Comparison of ENCODE assay signal across 13 cellular contexts in the genomic region with DNA sequence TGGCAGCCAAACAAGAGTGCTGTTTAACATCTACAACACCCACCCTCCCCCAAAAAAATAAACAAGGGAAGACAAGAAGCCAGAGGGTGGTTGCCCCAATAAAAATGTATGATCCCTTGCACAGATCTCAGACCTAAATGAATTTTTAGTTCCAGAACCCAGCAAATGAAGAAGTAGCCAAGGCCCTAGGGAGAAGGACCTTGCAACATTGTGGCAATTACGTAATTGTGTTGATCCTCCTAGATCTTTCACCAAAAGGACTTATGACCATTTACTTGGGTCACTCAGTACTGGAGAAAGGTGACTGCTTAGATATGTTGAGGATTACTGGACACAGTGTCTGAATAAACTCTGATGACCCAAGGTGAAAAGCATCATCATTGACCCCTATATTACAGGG.
A peak's percentile ranks its signal among the peaks of the same experiment; 100 is the strongest.
DNase-seq lines count a peak whose midpoint lies in the region; ATAC-seq and TF ChIP-seq lines count a peak whose summit lies in the region.
"Had no signal": no experiment of that assay in that cellular context is flagged by ENCODE, and none has a peak within 500 bp of the region (broad histone marks: within the 10 kb centered on the region; RNA-seq: fewer than 3 reads in every experiment).

No MANE protein-coding gene starts in this region.

- H3K4me1 ChIP-seq in lower lobe of right lung = no peaks in the 10 kb centered on the region
- H3K4me1 ChIP-seq: Caco-2 had no signal

- H3K36me3 ChIP-seq in lower lobe of right lung = no peaks in the 10 kb centered on the region

- no peaks in the 10 kb centered on the region for H3K9me3 ChIP-seq in lower lobe of right lung
- H3K9me3 ChIP-seq: Caco-2 had no signal

- H3K27me3 ChIP-seq in HL-60 (ENCODE audit: insufficient read depth, poor library complexity, severe bottlenecking) = no peaks in the 10 kb centered on the region
- no peaks in the 10 kb centered on the region for H3K27me3 ChIP-seq in lower lobe of right lung (ENCODE audit: low read depth)

- no peak for ATAC-seq in lower lobe of right lung

- H3K27ac ChIP-seq in HL-60 (replicated peaks) = peak overlapping the region; percentile 20; the same call in 1 of the 2 replicates
- no peak overlapping the region for H3K27ac ChIP-seq in lower lobe of right lung
- H3K27ac ChIP-seq: C4-2B had no signal

- H3K4me3 ChIP-seq in HL-60 (replicated peaks; ENCODE audit: insufficient read depth, low read length) = no peak overlapping the region
- no peak overlapping the region for H3K4me3 ChIP-seq in lower lobe of right lung

- DNase-seq in HL-60 (ENCODE audit: low read depth in 1 of 2, low spot score in 1 of 2) = peak; percentile 14 to 57
- peak; percentile 64 for DNase-seq in MV-4-11 (lab: John Stamatoyannopoulos, UW)
- DNase-seq in NOMO-1 treated with dmso at 0.1 percent for 144 hours (lab: John Stamatoyannopoulos, UW; ENCODE audit: unreplicated experiment) = peak; percentile 55
- peak; percentile 68 for DNase-seq in SKM-1 treated with dmso at 0.1 percent for 144 hours (lab: John Stamatoyannopoulos, UW; ENCODE audit: unreplicated experiment)
- DNase-seq in GM19238 (ENCODE audit: insufficient read length, low spot score) = no peak
- DNase-seq in lower lobe of right lung = no peak
- no peak for DNase-seq in NCI-H1048 (lab: John Stamatoyannopoulos, UW)
- no peak for DNase-seq in hepatic stellate cell (ENCODE audit: low spot score)
- DNase-seq: ACHN; Caco-2; CD4-positive, alpha-beta T cell; H9 had no signal

- TF ChIP-seq CTCF in HL-60 (IDR thresholded peaks at IDR 0.05; ENCODE audit: insufficient read depth, low read length) (no peak), lower lobe of right lung (IDR thresholded peaks at IDR 0.05) (no peak)

- intact Hi-C loops in lower lobe of right lung (cut with DNase I) = no loop called here

Comparison
In these comparisons a context has a peak if more than half of its experiments do, and no peak if none do; other contexts are left out.
1. DNase-seq: peak in HL-60 (2 of 2), MV-4-11 (single experiment), NOMO-1 treated with dmso at 0.1 percent for 144 hours (single experiment) and SKM-1 treated with dmso at 0.1 percent for 144 hours (single experiment); none in GM19238 (single experiment), lower lobe of right lung (single experiment), NCI-H1048 (single experiment) and hepatic stellate cell (single experiment).